ENCODE assay signal across 9 cellular contexts in genomic region chr3:28240440-28240839, GRCh38. TPM values are rescaled to one million over a fixed set of nuclear protein-coding genes. Genes with fewer than 3 reads are reported as not detected.
DNase-seq lines count a peak whose midpoint lies in the region; ATAC-seq and TF ChIP-seq lines count a peak whose summit lies in the region.
"Had no signal": no experiment of that assay in that cellular context is flagged by ENCODE, and none has a peak within 500 bp of the region (broad histone marks: within the 10 kb centered on the region; RNA-seq: fewer than 3 reads in every experiment).

No MANE protein-coding gene starts in this region.

- DNase-seq in ELF-1 (ENCODE audit: low read depth, low spot score) (peak; percentile 49), NCI-H82 (lab: John Stamatoyannopoulos, UW) (peak; percentile 89), ecto neural progenitor cell (ENCODE audit: low spot score) (peak; percentile 48)
- DNase-seq in activated CD4-positive, alpha-beta T cell treated with anti-CD3 and anti-CD28 coated beads for 1 hour = no peak
- DNase-seq: activated effector memory CD4-positive, alpha-beta T cell treated with Interleukin-2 at 50 U/mL for 16 hours had no signal

- H3K9me3 ChIP-seq in parathyroid adenoma (ENCODE audit: control insufficient read depth, low read length) = no peaks in the 10 kb centered on the region

- peak overlapping the region; percentile 99 for H2AFZ ChIP-seq in parathyroid adenoma

- peak overlapping the region; percentile 70 for H3K4me2 ChIP-seq in parathyroid adenoma (ENCODE audit: low read length)

- ATAC-seq in HG03354 (IDR thresholded peaks at IDR 0.05; ENCODE audit: poor library complexity, severe bottlenecking, unreplicated experiment) (no peak), GM19035 (IDR thresholded peaks at IDR 0.05; ENCODE audit: unreplicated experiment) (no peak), esophagus mucosa (no peak)

- no peaks in the 10 kb centered on the region for H3K27me3 ChIP-seq in parathyroid adenoma (ENCODE audit: control insufficient read depth, insufficient read depth, low read length)

- peaks cover 11% of the 10 kb centered on the region for H3K79me2 ChIP-seq in parathyroid adenoma

- no peak overlapping the region for H3K27ac ChIP-seq in parathyroid adenoma

- H3K4me1 ChIP-seq in parathyroid adenoma = peaks cover 4% of the 10 kb centered on the region

- no peak overlapping the region for H3K9ac ChIP-seq in parathyroid adenoma

- no peaks in the 10 kb centered on the region for H3K36me3 ChIP-seq in parathyroid adenoma (ENCODE audit: control insufficient read depth, insufficient read depth, low read length)

- no peak for TF ChIP-seq CTCF in parathyroid adenoma (IDR thresholded peaks at IDR 0.05)

- no peak overlapping the region for H3K4me3 ChIP-seq in parathyroid adenoma (ENCODE audit: low read depth, low read length)

RNA-seq across cellular contexts. Expression of gene CMC1, which starts 1.0 kb away (rescaled TPM):
- total RNA-seq in esophagus mucosa = 12.2 TPM
